ENCODE assay signal across 11 cellular contexts in genomic region chr11:1302461-1303073, GRCh38. TPM values are rescaled to one million over a fixed set of nuclear protein-coding genes. Genes with fewer than 3 reads are reported as not detected.
DNase-seq lines count a peak whose midpoint lies in the region; ATAC-seq, FAIRE-seq and TF ChIP-seq lines count a peak whose summit lies in the region.
"Had no signal": no experiment of that assay in that cellular context is flagged by ENCODE, and none has a peak within 500 bp of the region (broad histone marks: within the 10 kb centered on the region; RNA-seq: fewer than 3 reads in every experiment).

No MANE protein-coding gene starts in this region.

- 0 out of 2 replicates have a peak overlapping the region, but pooled peaks have one; percentile 49 for H3K27ac Mint-ChIP-seq in WTC11
- no peak overlapping the region for H3K27ac Mint-ChIP-seq in glutamatergic neuron (ENCODE audit: unreplicated experiment)
- H3K27ac Mint-ChIP-seq: CD8-positive, alpha-beta T cell had no signal

- H3K27me3 ChIP-seq in H7 (ENCODE audit: control insufficient read depth, insufficient read depth, low read length) (no peaks in the 10 kb centered on the region), prostate gland (replicated peaks; ENCODE audit: insufficient read depth) (no peaks in the 10 kb centered on the region)

- intact Hi-C loops in prostate gland (cut with DNase I): no loop called here

- whole genome bisulfite sequencing in prostate gland: 34% methylated on average over 14 of the region's 14 CpGs

- no peak for ATAC-seq in WTC11
- ATAC-seq: CD8-positive, alpha-beta T cell had no signal

- no peaks in the 10 kb centered on the region for H3K36me3 Mint-ChIP-seq in WTC11
- H3K36me3 Mint-ChIP-seq in glutamatergic neuron (ENCODE audit: unreplicated experiment): no peaks in the 10 kb centered on the region

- peak overlapping the region; percentile 69 for H3K27ac ChIP-seq in prostate gland

- H3K27me3 Mint-ChIP-seq in WTC11 (ENCODE audit: low read depth): no peaks in the 10 kb centered on the region
- no peaks in the 10 kb centered on the region for H3K27me3 Mint-ChIP-seq in glutamatergic neuron (ENCODE audit: unreplicated experiment)

- peaks cover 22% of the 10 kb centered on the region for H3K4me1 Mint-ChIP-seq in WTC11
- H3K4me1 Mint-ChIP-seq in glutamatergic neuron (ENCODE audit: low read depth, unreplicated experiment): peaks cover 21% of the 10 kb centered on the region

- POLR2A ChIA-PET in WTC11 (lab: Charles Lee): no interaction called here

- no peak for FAIRE-seq in H54 (lab: Jason Lieb, UNC)
- FAIRE-seq: G401.6 had no signal

- no peaks in the 10 kb centered on the region for H3K9me3 ChIP-seq in prostate gland

- no peak for TF ChIP-seq CTCF in WTC11 (IDR thresholded peaks at IDR 0.05)
- no peak for TF ChIP-seq CTCF in prostate gland (IDR thresholded peaks at IDR 0.05)
- no peak for TF ChIP-seq CTCF in glutamatergic neuron (IDR thresholded peaks at IDR 0.05; ENCODE audit: partially characterized antibody, unreplicated experiment)

- DNase-seq in H7: peak; percentile 70
- DNase-seq in WTC11 (ENCODE audit: low spot score): no peak
- DNase-seq in islet precursor cell: peak; percentile 37
- no peak for DNase-seq in prostate gland (ENCODE audit: low spot score)
- DNase-seq in H54 (ENCODE audit: insufficient read length, low spot score): no peak
- no peak for DNase-seq in glutamatergic neuron
- DNase-seq in epidermal melanocyte (ENCODE audit: insufficient read length, low spot score): no peak
- DNase-seq in SHP77 treated with DMSO at 0.1 percent for 48 hours (lab: John Stamatoyannopoulos, UW): no peak
- DNase-seq: NCI-H1694 had no signal

- H3K36me3 ChIP-seq in H7 (replicated peaks; ENCODE audit: control insufficient read depth, insufficient read depth, low read length): no peaks in the 10 kb centered on the region
- no peaks in the 10 kb centered on the region for H3K36me3 ChIP-seq in prostate gland

- TF ChIP-seq POLR2A in prostate gland (IDR thresholded peaks at IDR 0.05) (no peak), H54 (IDR thresholded peaks at IDR 0.05; ENCODE audit: low read depth, low read length) (no peak)

- H3K4me3 ChIP-seq in H7 (ENCODE audit: insufficient read depth, low read depth, low read length) (no peak overlapping the region), prostate gland (no peak overlapping the region)

- peaks cover 29% of the 10 kb centered on the region for H3K4me1 ChIP-seq in prostate gland (replicated peaks)

- CTCF ChIA-PET in WTC11 (lab: Charles Lee): interaction anchor here (1.0 to 1.5 kb wide), 4 partner anchors 9 to 244 kb away, joined by 3 to 4 read pairs (median 4); no protein-coding TSS in a partner anchor

- H3K4me3 Mint-ChIP-seq in WTC11: no peak overlapping the region
- H3K4me3 Mint-ChIP-seq in glutamatergic neuron (ENCODE audit: unreplicated experiment): no peak overlapping the region
- H3K4me3 Mint-ChIP-seq: CD8-positive, alpha-beta T cell had no signal

- H3K9me3 Mint-ChIP-seq in WTC11: no peaks in the 10 kb centered on the region
- H3K9me3 Mint-ChIP-seq in glutamatergic neuron (ENCODE audit: unreplicated experiment): peaks cover 1% of the 10 kb centered on the region
- H3K9me3 Mint-ChIP-seq: CD8-positive, alpha-beta T cell had no signal

TF ChIP-seq in WTC11, 78 proteins besides CTCF, POLR2A, EP300 and RAD21:
- TF ChIP-seq PRDM15 (CRISPR knock-in tag; IDR thresholded peaks at IDR 0.05) (no peak), RORB (CRISPR knock-in tag; IDR thresholded peaks at IDR 0.05) (no peak), ATF1 (CRISPR knock-in tag; IDR thresholded peaks at IDR 0.05) (no peak), TEAD4 (CRISPR knock-in tag; IDR thresholded peaks at IDR 0.05) (no peak), ZNF532 (CRISPR knock-in tag; IDR thresholded peaks at IDR 0.05; ENCODE audit: borderline replicate concordance) (no peak), ZBTB21 (CRISPR knock-in tag; IDR thresholded peaks at IDR 0.05; ENCODE audit: borderline replicate concordance) (no peak), PRRX2 (CRISPR knock-in tag; IDR thresholded peaks at IDR 0.05) (no peak)

RNA-seq across cellular contexts. Expression of gene TOLLIP, which starts 6.9 kb away (rescaled TPM):
- 11.2 and 11.8 TPM in 2 replicates for total RNA-seq in H7 (2014; rRNA removed; shearing (Covaris generic))
- total RNA-seq in WTC11 (2021): 25.8 to 32.3 TPM (median 31.6 TPM) in 3 replicates
- 100 to 1,000 TPM in 1 of 2 donors, 10 to 100 TPM in 1; 72.8 to 161 TPM for total RNA-seq in prostate gland
- total RNA-seq in glutamatergic neuron (ENCODE audit: unreplicated experiment): 67.5 TPM

Comparison
In these comparisons a context has a peak if more than half of its experiments do, and no peak if none do; other contexts are left out.
1. DNase-seq: peak in H7 (single experiment) and islet precursor cell (single experiment); none in WTC11 (single experiment), prostate gland (single experiment), H54 (single experiment), glutamatergic neuron (single experiment), epidermal melanocyte (single experiment) and SHP77 treated with DMSO at 0.1 percent for 48 hours (single experiment).